Comparison of ENCODE assay signal across 13 cellular contexts in the genomic region with DNA sequence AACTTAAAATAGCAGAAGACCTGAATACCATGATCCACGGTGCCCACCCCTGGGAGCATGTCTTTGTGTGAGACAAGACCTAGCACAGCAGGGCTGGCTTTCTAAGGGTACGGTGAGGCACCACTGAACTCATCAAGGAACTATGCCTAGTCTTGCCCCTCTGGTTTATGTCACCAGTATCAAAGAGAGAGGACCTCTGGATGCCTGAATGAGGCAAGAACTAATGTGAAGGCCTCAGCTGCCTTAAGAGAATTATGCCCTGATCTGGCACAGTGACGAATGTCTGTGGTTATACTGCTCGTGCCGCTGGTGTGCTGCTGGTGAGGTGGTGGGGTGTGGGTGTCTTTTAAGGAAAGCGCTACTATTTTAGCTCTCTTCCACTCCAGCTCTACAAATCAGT. TPM values are rescaled to one million over a fixed set of nuclear protein-coding genes. Genes with fewer than 3 reads are reported as not detected.
DNase-seq lines count a peak whose midpoint lies in the region; ATAC-seq lines count a peak whose summit lies in the region.
"Had no signal": no experiment of that assay in that cellular context is flagged by ENCODE, and none has a peak within 500 bp of the region (broad histone marks: within the 10 kb centered on the region; RNA-seq: fewer than 3 reads in every experiment).

No MANE protein-coding gene starts in this region.

- no peak overlapping the region for H3K27ac ChIP-seq in right cardiac atrium (ENCODE audit: low read length)
- H3K27ac ChIP-seq: SK-N-MC, upper lobe of right lung had no signal

- ATAC-seq in right cardiac atrium = peak; percentile 47 to 48
- peak; percentile 46 for ATAC-seq in stimulated activated effector memory CD8-positive, alpha-beta T cell treated with anti-CD3 and anti-CD28 coated beads, Interleukin-12 subunit alpha, Interleukin-12 subunit beta, amount 100 ng/mL, for 72 hours
- no peak for ATAC-seq in HG03045 (IDR thresholded peaks at IDR 0.05; ENCODE audit: unreplicated experiment)
- ATAC-seq: upper lobe of right lung had no signal

- no peaks in the 10 kb centered on the region for H3K27me3 ChIP-seq in right cardiac atrium (ENCODE audit: control insufficient read depth, insufficient read depth)
- H3K27me3 ChIP-seq: upper lobe of right lung had no signal

- peak; percentile 42 for DNase-seq in activated CD4-positive, alpha-beta T cell treated with anti-CD3 and anti-CD28 coated beads for 48 hours
- no peak for DNase-seq in activated CD4-positive, alpha-beta T cell treated with anti-CD3 and anti-CD28 coated beads, Interleukin-2, amount 50 U/mL, for 48 hours
- DNase-seq in amniotic epithelial cell (ENCODE audit: low read depth) (peak; percentile 92), right cardiac atrium (no peak), T1000 (lab: John Stamatoyannopoulos, UW) (no peak), HUDEP-2 (lab: John Stamatoyannopoulos, UW; ENCODE audit: unreplicated experiment in 76 of 76) (no peak)
- DNase-seq in stimulated activated effector memory CD8-positive, alpha-beta T cell treated with anti-CD3 and anti-CD28 coated beads, Interleukin-12 subunit alpha, Interleukin-12 subunit beta, amount 100 ng/mL, for 72 hours (ENCODE audit: low spot score in 2 of 2) = no peak
- DNase-seq: ACHN, cortex of kidney, upper lobe of right lung had no signal

- H3K27ac Mint-ChIP-seq in stimulated activated effector memory CD8-positive, alpha-beta T cell treated with anti-CD3 and anti-CD28 coated beads, Interleukin-12 subunit alpha, Interleukin-12 subunit beta, amount 100 ng/mL, for 72 hours = no peak overlapping the region

- no peak overlapping the region for H3K4me3 Mint-ChIP-seq in stimulated activated effector memory CD8-positive, alpha-beta T cell treated with anti-CD3 and anti-CD28 coated beads, Interleukin-12 subunit alpha, Interleukin-12 subunit beta, amount 100 ng/mL, for 72 hours

- no peaks in the 10 kb centered on the region for H3K4me1 Mint-ChIP-seq in stimulated activated effector memory CD8-positive, alpha-beta T cell treated with anti-CD3 and anti-CD28 coated beads, Interleukin-12 subunit alpha, Interleukin-12 subunit beta, amount 100 ng/mL, for 72 hours

- no peaks in the 10 kb centered on the region for H3K36me3 Mint-ChIP-seq in stimulated activated effector memory CD8-positive, alpha-beta T cell treated with anti-CD3 and anti-CD28 coated beads, Interleukin-12 subunit alpha, Interleukin-12 subunit beta, amount 100 ng/mL, for 72 hours

- H3K4me1 ChIP-seq in right cardiac atrium (ENCODE audit: control insufficient read depth, insufficient read depth, low read length) = peaks cover 7% of the 10 kb centered on the region

- WGBS in right cardiac atrium = 46% methylated on average over 5 of the region's 6 CpGs

- H3K9me3 Mint-ChIP-seq in stimulated activated effector memory CD8-positive, alpha-beta T cell treated with anti-CD3 and anti-CD28 coated beads, Interleukin-12 subunit alpha, Interleukin-12 subunit beta, amount 100 ng/mL, for 72 hours = no peaks in the 10 kb centered on the region
- H3K9me3 Mint-ChIP-seq: naive thymus-derived CD8-positive, alpha-beta T cell had no signal

- no peaks in the 10 kb centered on the region for H3K9me3 ChIP-seq in right cardiac atrium (ENCODE audit: control insufficient read depth, low read length)
- H3K9me3 ChIP-seq: upper lobe of right lung had no signal

- intact Hi-C loops in right cardiac atrium (cut with DNase I) = no loop called here

- H3K4me3 ChIP-seq in right cardiac atrium (ENCODE audit: low read length) = no peak overlapping the region
- H3K4me3 ChIP-seq: SK-N-MC, upper lobe of right lung had no signal

RNA-seq across cellular contexts. Expression of gene NREP, which starts 23.0 kb away (rescaled TPM):
- total RNA-seq in right cardiac atrium = 10 to 100 TPM; 14.9 to 35.8 (median 32.4) TPM
- 26.3 TPM for polyA plus RNA-seq in right cardiac atrium

Comparison
In these comparisons a context has a peak if more than half of its experiments do, and no peak if none do; other contexts are left out.
1. DNase-seq: peak in activated CD4-positive, alpha-beta T cell treated with anti-CD3 and anti-CD28 coated beads for 48 hours (single experiment) and amniotic epithelial cell (single experiment); none in activated CD4-positive, alpha-beta T cell treated with anti-CD3 and anti-CD28 coated beads, Interleukin-2, amount 50 U/mL, for 48 hours (0 of 2), right cardiac atrium (0 of 3), stimulated activated effector memory CD8-positive, alpha-beta T cell treated with anti-CD3 and anti-CD28 coated beads, Interleukin-12 subunit alpha, Interleukin-12 subunit beta, amount 100 ng/mL, for 72 hours (0 of 2), T1000 (single experiment) and HUDEP-2 (0 of 76).